Comparison of ENCODE assay signal across 2 cellular contexts in genomic region chr9:6034954-6035353, GRCh38.
TF ChIP-seq lines count a peak whose summit lies in the region.

No MANE protein-coding gene starts in this region.

TF ChIP-seq in HCT116, 20 proteins besides CTCF, POLR2A, EP300 and RAD21:
- TF ChIP-seq FOSL1 (IDR thresholded peaks at IDR 0.05; ENCODE audit: low read depth) (no peak), ZFX (IDR thresholded peaks at IDR 0.05) (no peak), CBX3 (IDR thresholded peaks at IDR 0.05; ENCODE audit: low read depth) (no peak), SP1 (IDR thresholded peaks at IDR 0.05; ENCODE audit: low read depth) (no peak), EZH2 (IDR thresholded peaks at IDR 0.05) (no peak), CEBPB (IDR thresholded peaks at IDR 0.05; ENCODE audit: low read depth) (no peak), REST (IDR thresholded peaks at IDR 0.05; ENCODE audit: low read depth) (no peak), MAX (IDR thresholded peaks at IDR 0.05) (no peak), ZNF274 (IDR thresholded peaks at IDR 0.05; ENCODE audit: low read depth, low read length) (no peak), TCF7L2 (IDR thresholded peaks at IDR 0.05; ENCODE audit: borderline replicate concordance, extremely low read depth, insufficient read depth, insufficient read length) (no peak), SIN3A (IDR thresholded peaks at IDR 0.05; ENCODE audit: low read depth) (no peak), ZBTB33 (IDR thresholded peaks at IDR 0.05; ENCODE audit: extremely low read depth, insufficient replicate concordance, low read length) (no peak), YY1 (IDR thresholded peaks at IDR 0.05; ENCODE audit: extremely low read depth, insufficient replicate concordance, low read depth, low read length) (no peak), ELF1 (IDR thresholded peaks at IDR 0.05; ENCODE audit: borderline replicate concordance, low read depth) (no peak), SRF (IDR thresholded peaks at IDR 0.05; ENCODE audit: low read depth) (no peak), POLR2AphosphoS5 (IDR thresholded peaks at IDR 0.05; ENCODE audit: low read depth, low read length) (no peak)

TF ChIP-seq in GM12878, 131 proteins besides CTCF, POLR2A, EP300 and RAD21:
- TF ChIP-seq RFX5 (IDR thresholded peaks at IDR 0.05; ENCODE audit: low read depth, low read length), result no peak
